Comparison of ENCODE assay signal across 22 cellular contexts in genomic region chr13:109751477-109751876, GRCh38.
"Had no signal": no experiment of that assay in that cellular context is flagged by ENCODE, and none has a peak within 500 bp of the region (broad histone marks: within the 10 kb centered on the region; RNA-seq: fewer than 3 reads in every experiment).

No MANE protein-coding gene starts in this region.

- H3K4me3 ChIP-seq: dorsolateral prefrontal cortex, hepatocyte, left ventricle myocardium inferior, lung, right atrium auricular region, sigmoid colon, skin epidermis, testis, tibial nerve had no signal

- ATAC-seq: stimulated activated naive B cell treated with anti-CD40 and anti-IgM and Interleukin-4, amounts not matched to agents 10 μg/mL and 1 μg/mL and 100 μg/mL, for 72 hours; stimulated activated naive CD8-positive, alpha-beta T cell treated with anti-CD3 and anti-CD28 coated beads, Interleukin-15, amount 100 ng/mL, for 72 hours had no signal

- DNase-seq: cortex of kidney; dorsolateral prefrontal cortex; effector CD8-positive, alpha-beta T cell; foreskin melanocyte; head of caudate nucleus; kidney; left cardiac atrium; left ventricle myocardium inferior; mesendoderm; naive B cell; nephron progenitor cell; sigmoid colon; stimulated activated CD4-positive, alpha-beta T cell treated with anti-CD3 and anti-CD28 coated beads, Interleukin-2, amount 100 ng/mL, for 24 hours; stimulated activated CD4-positive, alpha-beta T cell treated with anti-CD3 and anti-CD28 coated beads, Interleukin-4, amount 100 ng/mL, for 4 hours; stimulated activated naive B cell treated with anti-CD40 and anti-IgM and Interleukin-4, amounts not matched to agents 10 μg/mL and 1 μg/mL and 100 μg/mL, for 72 hours; stimulated activated naive CD8-positive, alpha-beta T cell treated with anti-CD3 and anti-CD28 coated beads, Interleukin-15, amount 100 ng/mL, for 72 hours; testis had no signal

- H3K4me2 ChIP-seq: hepatocyte had no signal

- H3K9me3 ChIP-seq: left ventricle myocardium inferior, right atrium auricular region, testis had no signal

- H3K27ac Mint-ChIP-seq: nephron progenitor cell; stimulated activated naive B cell treated with anti-CD40 and anti-IgM and Interleukin-4, amounts not matched to agents 10 μg/mL and 1 μg/mL and 100 μg/mL, for 72 hours; stimulated activated naive CD8-positive, alpha-beta T cell treated with anti-CD3 and anti-CD28 coated beads, Interleukin-15, amount 100 ng/mL, for 72 hours had no signal

- H3K27me3 Mint-ChIP-seq: naive B cell; stimulated activated naive B cell treated with anti-CD40 and anti-IgM and Interleukin-4, amounts not matched to agents 10 μg/mL and 1 μg/mL and 100 μg/mL, for 72 hours had no signal

- H3K9me3 Mint-ChIP-seq: nephron progenitor cell; stimulated activated naive CD8-positive, alpha-beta T cell treated with anti-CD3 and anti-CD28 coated beads, Interleukin-15, amount 100 ng/mL, for 72 hours had no signal

- H3K4me1 Mint-ChIP-seq: naive B cell; stimulated activated naive B cell treated with anti-CD40 and anti-IgM and Interleukin-4, amounts not matched to agents 10 μg/mL and 1 μg/mL and 100 μg/mL, for 72 hours; stimulated activated naive CD8-positive, alpha-beta T cell treated with anti-CD3 and anti-CD28 coated beads, Interleukin-15, amount 100 ng/mL, for 72 hours had no signal

- H3K4me3 Mint-ChIP-seq: naive B cell; nephron progenitor cell; stimulated activated naive B cell treated with anti-CD40 and anti-IgM and Interleukin-4, amounts not matched to agents 10 μg/mL and 1 μg/mL and 100 μg/mL, for 72 hours; stimulated activated naive CD8-positive, alpha-beta T cell treated with anti-CD3 and anti-CD28 coated beads, Interleukin-15, amount 100 ng/mL, for 72 hours had no signal

- H3K4me1 ChIP-seq: sigmoid colon, testis, tibial nerve had no signal

- H3K27me3 ChIP-seq: dorsolateral prefrontal cortex, hepatocyte, right atrium auricular region, sigmoid colon, testis, tibial nerve had no signal

- H3K27ac ChIP-seq: dorsolateral prefrontal cortex, hepatocyte, left ventricle myocardium inferior, right atrium auricular region, sigmoid colon, skin epidermis, testis, tibial nerve had no signal
